In the genomic region with DNA sequence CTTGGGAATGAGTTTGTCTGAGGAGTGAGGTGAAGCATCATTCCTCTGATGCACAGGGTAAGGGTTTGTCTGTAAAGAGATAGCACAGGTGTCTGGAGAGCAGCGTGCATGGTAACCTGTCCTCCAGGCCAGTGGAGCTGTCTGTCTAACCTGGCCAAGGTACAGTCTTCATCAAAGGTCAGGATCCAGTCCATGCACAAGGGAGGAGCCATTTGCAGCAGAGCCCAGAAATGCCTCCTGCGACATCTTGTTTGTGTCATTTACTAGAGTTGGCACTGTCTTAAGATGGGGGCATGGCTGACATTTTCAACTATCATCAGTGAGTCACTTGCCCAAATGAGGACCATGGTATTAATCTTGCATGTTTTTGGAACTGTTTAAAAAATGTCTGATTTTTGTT, we compare ENCODE assay signal across 18 cellular contexts.
"Had no signal": no experiment of that assay in that cellular context is flagged by ENCODE, and none has a peak within 500 bp of the region (broad histone marks: within the 10 kb centered on the region; RNA-seq: fewer than 3 reads in every experiment).

No MANE protein-coding gene starts in this region.

- H3K36me3 ChIP-seq: ascending aorta, breast epithelium, lower lobe of right lung, neutrophil had no signal

- H2AFZ ChIP-seq: parathyroid adenoma had no signal

- H3K27me3 Mint-ChIP-seq: activated CD4-positive, alpha-beta T cell treated with anti-CD3 and anti-CD28 coated beads for 36 hours; T-helper 17 cell had no signal

- H3K4me3 Mint-ChIP-seq: activated CD4-positive, alpha-beta T cell treated with anti-CD3 and anti-CD28 coated beads for 36 hours; dendritic cell treated with granulocyte-macrophage colony-stimulating factor and Interleukin-4, amounts not matched to agents 40 ng/mL and 50 ng/mL, for 4 days; naive B cell had no signal

- ATAC-seq: activated CD4-positive, alpha-beta T cell treated with anti-CD3 and anti-CD28 coated beads for 36 hours; lower lobe of right lung; T-helper 17 cell had no signal

- H3K9me3 ChIP-seq: ascending aorta, breast epithelium, lower lobe of right lung, neutrophil had no signal

- H3K36me3 Mint-ChIP-seq: naive B cell had no signal

- H3K4me1 ChIP-seq: ascending aorta, breast epithelium, lower lobe of right lung, parathyroid adenoma had no signal

- H3K9ac ChIP-seq: parathyroid adenoma had no signal

- H3K27me3 ChIP-seq: ascending aorta, breast epithelium had no signal

- H3K4me3 ChIP-seq: ascending aorta, breast epithelium, lower lobe of right lung had no signal

- H3K4me1 Mint-ChIP-seq: naive B cell had no signal

- H3K79me2 ChIP-seq: parathyroid adenoma had no signal

- H3K27ac ChIP-seq: ascending aorta, breast epithelium, lower lobe of right lung, neutrophil, parathyroid adenoma had no signal

- DNase-seq: activated CD4-positive, alpha-beta T cell treated with anti-CD3 and anti-CD28 coated beads for 36 hours; activated naive CD4-positive, alpha-beta T cell treated with Interleukin-2 at 50 U/mL for 16 hours; cerebellar nuclear complex; effector memory CD4-positive, alpha-beta T cell; head of caudate nucleus; lower lobe of right lung; naive B cell; stimulated activated CD4-positive, alpha-beta T cell treated with anti-CD3 and anti-CD28 coated beads, Interleukin-12 subunit alpha, Interleukin-12 subunit beta, amount 100 ng/mL, for 4 hours; stimulated activated CD4-positive, alpha-beta T cell treated with anti-CD3 and anti-CD28 coated beads, Interleukin-2, amount 100 ng/mL, for 24 hours; substantia nigra; T-helper 17 cell; trophoblast cell had no signal

- H3K27ac Mint-ChIP-seq: activated CD4-positive, alpha-beta T cell treated with anti-CD3 and anti-CD28 coated beads for 36 hours; dendritic cell treated with granulocyte-macrophage colony-stimulating factor and Interleukin-4, amounts not matched to agents 40 ng/mL and 50 ng/mL, for 4 days; T-helper 17 cell had no signal

- FAIRE-seq: frontal cortex had no signal

- H3K9me3 Mint-ChIP-seq: dendritic cell treated with granulocyte-macrophage colony-stimulating factor and Interleukin-4, amounts not matched to agents 40 ng/mL and 50 ng/mL, for 4 days; naive B cell had no signal
